Comparison of ENCODE assay signal across 9 cellular contexts in the genomic region with DNA sequence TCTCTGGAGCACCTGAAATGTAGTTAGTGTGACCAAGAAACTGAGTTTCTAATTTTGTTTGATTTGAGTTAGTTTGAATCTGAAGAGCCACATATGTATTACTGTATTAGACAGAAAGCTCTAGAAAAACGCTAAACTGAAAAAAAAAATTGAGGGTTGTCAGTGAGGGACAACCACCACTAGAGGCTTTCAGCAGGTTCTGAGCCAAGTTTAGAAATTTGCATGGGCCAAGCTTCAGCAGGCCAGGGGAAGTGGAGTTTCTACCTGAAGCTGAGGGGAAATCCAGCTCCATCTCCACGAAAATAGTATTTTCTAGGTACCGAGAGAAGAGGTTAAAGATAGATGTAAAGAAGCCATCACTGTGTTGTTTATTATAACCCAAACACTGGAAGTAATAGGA.
DNase-seq lines count a peak whose midpoint lies in the region; ATAC-seq and TF ChIP-seq lines count a peak whose summit lies in the region.
"Had no signal": no experiment of that assay in that cellular context is flagged by ENCODE, and none has a peak within 500 bp of the region (broad histone marks: within the 10 kb centered on the region; RNA-seq: fewer than 3 reads in every experiment).

No MANE protein-coding gene starts in this region.

- peak overlapping the region; percentile 57 for H3K27ac Mint-ChIP-seq in activated naive CD8-positive, alpha-beta T cell treated with anti-CD3 and anti-CD28 coated beads for 36 hours
- no peak overlapping the region for H3K27ac Mint-ChIP-seq in neural crest cell (ENCODE audit: unreplicated experiment)

- H3K9me3 ChIP-seq in aorta (ENCODE audit: control insufficient read depth, low read length): peaks cover 3% of the 10 kb centered on the region
- H3K9me3 ChIP-seq: SJSA1 had no signal

- in situ Hi-C loops in G401 (cut with HindIII; ENCODE audit: low sequenced_read_pairs): no loop called here

- H3K27me3 ChIP-seq in aorta (ENCODE audit: control insufficient read depth in 1 of 2, insufficient read depth in 2 of 2, low read length in 1 of 2): peaks cover 0 to 1% of the 10 kb centered on the region in 2 donors

- H3K4me1 Mint-ChIP-seq in activated naive CD8-positive, alpha-beta T cell treated with anti-CD3 and anti-CD28 coated beads for 36 hours: peaks cover 15% of the 10 kb centered on the region
- peaks cover 13% of the 10 kb centered on the region for H3K4me1 Mint-ChIP-seq in neural crest cell

- no peaks in the 10 kb centered on the region for H3K4me1 ChIP-seq in aorta (ENCODE audit: control insufficient read depth in 1 of 2, insufficient read depth in 2 of 2, low read length in 2 of 2)

- H3K4me3 ChIP-seq in aorta (ENCODE audit: low read length in 2 of 2): no peak overlapping the region
- H3K4me3 ChIP-seq: SJSA1 had no signal

- H3K4me3 Mint-ChIP-seq in activated naive CD8-positive, alpha-beta T cell treated with anti-CD3 and anti-CD28 coated beads for 36 hours: peak overlapping the region; percentile 33
- no peak overlapping the region for H3K4me3 Mint-ChIP-seq in neural crest cell

- H3K36me3 Mint-ChIP-seq in activated naive CD8-positive, alpha-beta T cell treated with anti-CD3 and anti-CD28 coated beads for 36 hours: no peaks in the 10 kb centered on the region
- no peaks in the 10 kb centered on the region for H3K36me3 Mint-ChIP-seq in neural crest cell (ENCODE audit: low read depth)

- WGBS in aorta, 2 donors: 57 to 59% methylated on average over 3 of the region's 3 CpGs

- H3K36me3 ChIP-seq in aorta (ENCODE audit: control insufficient read depth in 1 of 2, insufficient read depth in 2 of 2, low read length in 1 of 2): no peaks in the 10 kb centered on the region
- H3K36me3 ChIP-seq: SJSA1 had no signal

- no peaks in the 10 kb centered on the region for H3K27me3 Mint-ChIP-seq in activated naive CD8-positive, alpha-beta T cell treated with anti-CD3 and anti-CD28 coated beads for 36 hours
- no peaks in the 10 kb centered on the region for H3K27me3 Mint-ChIP-seq in neural crest cell (ENCODE audit: low read depth)

- peaks cover 11% of the 10 kb centered on the region for H3K9me3 Mint-ChIP-seq in activated naive CD8-positive, alpha-beta T cell treated with anti-CD3 and anti-CD28 coated beads for 36 hours
- H3K9me3 Mint-ChIP-seq in neural crest cell: no peaks in the 10 kb centered on the region

- ATAC-seq in GM19397 (IDR thresholded peaks at IDR 0.05; ENCODE audit: unreplicated experiment): peak; percentile 66
- peak; percentile 41 for ATAC-seq in HG03457 (IDR thresholded peaks at IDR 0.05; ENCODE audit: unreplicated experiment)
- no peak for ATAC-seq in aorta (ENCODE audit: low FRiP score)

- peak; percentile 51 for TF ChIP-seq CTCF in neural crest cell (conservative IDR thresholded peaks at IDR 0.05)

- intact Hi-C loops in aorta (cut with DNase I): no loop called here

- H3K27ac ChIP-seq in aorta (ENCODE audit: low read depth in 1 of 2, low read length in 2 of 2): no peak overlapping the region
- H3K27ac ChIP-seq: SJSA1 had no signal

- DNase-seq in G401 (ENCODE audit: low spot score) (peak; percentile 4), neural crest cell (ENCODE audit: low read depth, low spot score) (no peak), NCI-H1930 (lab: John Stamatoyannopoulos, UW) (no peak), CD1c-positive myeloid dendritic cell (ENCODE audit: extremely low spot score) (no peak), aorta (no peak)
- DNase-seq in activated naive CD8-positive, alpha-beta T cell treated with anti-CD3 and anti-CD28 coated beads for 36 hours: no peak
